In the genomic region with DNA sequence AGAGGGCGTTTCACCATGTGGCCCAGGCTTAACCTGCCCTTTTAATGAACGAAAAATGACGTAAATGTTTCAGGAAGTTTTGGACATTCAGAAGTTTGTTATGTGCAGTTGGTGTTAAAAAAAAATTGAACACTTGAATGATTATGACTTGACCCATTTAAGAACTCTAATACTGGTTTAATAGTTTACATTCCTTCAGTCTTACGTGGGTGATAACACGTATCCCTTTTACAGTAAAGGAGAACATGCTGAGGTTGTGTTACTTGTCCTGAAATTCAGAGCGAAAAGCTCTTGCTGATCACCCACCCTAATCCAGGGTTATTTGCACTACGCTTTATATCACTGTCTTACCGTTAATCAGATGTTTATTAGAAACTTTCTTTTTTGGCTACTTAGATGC, we compare ENCODE assay signal across 1 cellular context.
TF ChIP-seq lines count a peak whose summit lies in the region.

No MANE protein-coding gene starts in this region.

TF ChIP-seq in neural cell, 6 proteins besides CTCF, POLR2A, EP300 and RAD21 (continued from another document):
- TF ChIP-seq, protein P1, sequence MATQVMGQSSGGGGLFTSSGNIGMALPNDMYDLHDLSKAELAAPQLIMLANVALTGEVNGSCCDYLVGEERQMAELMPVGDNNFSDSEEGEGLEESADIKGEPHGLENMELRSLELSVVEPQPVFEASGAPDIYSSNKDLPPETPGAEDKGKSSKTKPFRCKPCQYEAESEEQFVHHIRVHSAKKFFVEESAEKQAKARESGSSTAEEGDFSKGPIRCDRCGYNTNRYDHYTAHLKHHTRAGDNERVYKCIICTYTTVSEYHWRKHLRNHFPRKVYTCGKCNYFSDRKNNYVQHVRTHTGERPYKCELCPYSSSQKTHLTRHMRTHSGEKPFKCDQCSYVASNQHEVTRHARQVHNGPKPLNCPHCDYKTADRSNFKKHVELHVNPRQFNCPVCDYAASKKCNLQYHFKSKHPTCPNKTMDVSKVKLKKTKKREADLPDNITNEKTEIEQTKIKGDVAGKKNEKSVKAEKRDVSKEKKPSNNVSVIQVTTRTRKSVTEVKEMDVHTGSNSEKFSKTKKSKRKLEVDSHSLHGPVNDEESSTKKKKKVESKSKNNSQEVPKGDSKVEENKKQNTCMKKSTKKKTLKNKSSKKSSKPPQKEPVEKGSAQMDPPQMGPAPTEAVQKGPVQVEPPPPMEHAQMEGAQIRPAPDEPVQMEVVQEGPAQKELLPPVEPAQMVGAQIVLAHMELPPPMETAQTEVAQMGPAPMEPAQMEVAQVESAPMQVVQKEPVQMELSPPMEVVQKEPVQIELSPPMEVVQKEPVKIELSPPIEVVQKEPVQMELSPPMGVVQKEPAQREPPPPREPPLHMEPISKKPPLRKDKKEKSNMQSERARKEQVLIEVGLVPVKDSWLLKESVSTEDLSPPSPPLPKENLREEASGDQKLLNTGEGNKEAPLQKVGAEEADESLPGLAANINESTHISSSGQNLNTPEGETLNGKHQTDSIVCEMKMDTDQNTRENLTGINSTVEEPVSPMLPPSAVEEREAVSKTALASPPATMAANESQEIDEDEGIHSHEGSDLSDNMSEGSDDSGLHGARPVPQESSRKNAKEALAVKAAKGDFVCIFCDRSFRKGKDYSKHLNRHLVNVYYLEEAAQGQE (IDR thresholded peaks at IDR 0.05; ENCODE audit: borderline replicate concordance), result no peak
- no peak for TF ChIP-seq MXI1 (conservative IDR thresholded peaks at IDR 0.05; ENCODE audit: poor library complexity, severe bottlenecking)
